Comparison of ENCODE assay signal across 38 cellular contexts in the genomic region with DNA sequence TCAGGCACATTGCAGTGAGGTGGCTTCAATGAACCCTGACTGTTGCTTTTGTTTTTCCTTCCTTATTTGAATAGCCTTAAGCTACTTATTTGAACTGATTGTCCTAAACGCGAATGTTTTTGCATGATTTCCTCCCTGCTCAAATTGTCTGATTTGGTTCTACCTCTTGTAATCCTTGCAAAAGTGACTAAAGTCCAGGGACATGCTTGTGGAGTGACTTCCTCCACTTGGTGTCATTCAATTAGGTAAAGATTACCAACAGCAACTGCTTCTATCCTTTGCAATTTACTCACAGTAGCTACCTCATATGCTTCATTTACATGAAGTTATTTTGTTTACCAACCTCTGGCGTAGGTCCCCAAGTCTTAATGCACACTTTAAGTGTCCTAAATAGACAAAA.
"Had no signal": no experiment of that assay in that cellular context is flagged by ENCODE, and none has a peak within 500 bp of the region (broad histone marks: within the 10 kb centered on the region; RNA-seq: fewer than 3 reads in every experiment).

No MANE protein-coding gene starts in this region.

- H3K4me1 Mint-ChIP-seq: activated B cell treated with CpG ODN at 0.5 μM for 24 hours; activated CD4-positive, alpha-beta T cell treated with anti-CD3 and anti-CD28 coated beads, Interleukin-2, amount 10 ng/mL, durations not matched to agents 24 days and 14 days; activated naive CD8-positive, alpha-beta T cell treated with anti-CD3 and anti-CD28 coated beads for 36 hours; activated T-helper 17 cell treated with anti-CD3 and anti-CD28 coated beads, Interleukin-2, amount 50 U/mL, for 72 hours had no signal

- H3K36me3 Mint-ChIP-seq: activated CD4-positive, alpha-beta memory T cell treated with anti-CD3 and anti-CD28 coated beads for 36 hours; activated naive CD4-positive, alpha-beta T cell treated with anti-CD3 and anti-CD28 coated beads, Interleukin-2, amount 50 U/mL, for 72 hours; activated naive CD8-positive, alpha-beta T cell treated with anti-CD3 and anti-CD28 coated beads for 36 hours had no signal

- DNase-seq: activated B cell treated with CpG ODN at 0.5 μM for 24 hours; activated CD4-positive, alpha-beta memory T cell treated with anti-CD3 and anti-CD28 coated beads for 36 hours; activated CD4-positive, alpha-beta T cell treated with anti-CD3 and anti-CD28 coated beads for 4 hours; activated CD4-positive, alpha-beta T cell treated with anti-CD3 and anti-CD28 coated beads, Interleukin-2, amount 10 ng/mL, durations not matched to agents 24 days and 14 days; activated CD4-positive, alpha-beta T cell treated with anti-CD3 and anti-CD28 coated beads, Interleukin-2, amount 50 U/mL, for 1 hour; activated CD4-positive, alpha-beta T cell treated with anti-CD3 and anti-CD28 coated beads, Interleukin-2, amount 50 U/mL, for 4 hours; activated CD4-positive, CD25-positive, alpha-beta regulatory T cell treated with anti-CD3 and anti-CD28 coated beads, Interleukin-2, amount 50 U/mL, for 72 hours; activated CD8-positive, alpha-beta memory T cell treated with anti-CD3 and anti-CD28 coated beads, Interleukin-2, amount 50 U/mL, for 4 hours; activated CD8-positive, alpha-beta T cell treated with anti-CD3 and anti-CD28 coated beads for 36 hours; activated effector memory CD4-positive, alpha-beta T cell treated with anti-CD3 and anti-CD28 coated beads, Interleukin-2, amount 50 U/mL, for 16 hours; activated gamma-delta T cell treated with Interleukin-2 at 50 U/mL for 16 hours; activated naive CD4-positive, alpha-beta T cell; activated naive CD4-positive, alpha-beta T cell treated with anti-CD3 and anti-CD28 coated beads for 36 hours; activated naive CD4-positive, alpha-beta T cell treated with anti-CD3 and anti-CD28 coated beads, Interleukin-2, amount 50 U/mL, for 16 hours; activated naive CD8-positive, alpha-beta T cell treated with anti-CD3 and anti-CD28 coated beads for 36 hours; activated T-cell treated with anti-CD3 and anti-CD28 coated beads for 4 hours; activated T-cell treated with anti-CD3 and anti-CD28 coated beads, Interleukin-2, amount 50 U/mL, for 1 hour; activated T-cell treated with anti-CD3 and anti-CD28 coated beads, Interleukin-2, amount 50 U/mL, for 4 hours; activated T-cell treated with anti-CD3 and anti-CD28 coated beads, Interleukin-2, amount 50 U/mL, for 72 hours; adrenal gland; amniotic stem cell; aorta; body of pancreas; brain microvascular endothelial cell; central memory CD4-positive, alpha-beta T cell; cerebellar nuclear complex; T-helper 1 cell; T-helper 2 cell; T-helper 9 cell had no signal

- H3K9me3 ChIP-seq: adrenal gland, body of pancreas, breast epithelium had no signal

- H3K4me3 ChIP-seq: adrenal gland, body of pancreas, breast epithelium had no signal

- H3K9me3 Mint-ChIP-seq: activated CD4-positive, alpha-beta T cell treated with anti-CD3 and anti-CD28 coated beads, Interleukin-2, amount 10 ng/mL, durations not matched to agents 24 days and 14 days; T-helper 1 cell treated with Interleukin-12 subunit alpha and Interleukin-12 subunit beta and Interleukin-4 antibody, amounts not matched to agents 30 μg/mL and 1 μg/mL, for 36 hours had no signal

- H3K4me1 ChIP-seq: adrenal gland, body of pancreas, breast epithelium had no signal

- H3K27ac ChIP-seq: adrenal gland, body of pancreas, brain microvascular endothelial cell, breast epithelium, VCaP had no signal

- ATAC-seq: activated CD8-positive, alpha-beta T cell treated with anti-CD3 and anti-CD28 coated beads for 36 hours; activated naive CD4-positive, alpha-beta T cell treated with anti-CD3 and anti-CD28 coated beads, Interleukin-2, amount 50 U/mL, for 72 hours; activated T-cell treated with anti-CD3 and anti-CD28 coated beads, Interleukin-2, amount 50 U/mL, for 4 hours; activated T-cell treated with anti-CD3 and anti-CD28 coated beads, Interleukin-2, amount 50 U/mL, for 72 hours; activated T-helper 17 cell treated with anti-CD3 and anti-CD28 coated beads, Interleukin-2, amount 50 U/mL, for 72 hours; body of pancreas had no signal

- H3K36me3 ChIP-seq: adrenal gland, brain microvascular endothelial cell, breast epithelium had no signal

- H3K4me3 Mint-ChIP-seq: activated B cell treated with CpG ODN at 0.5 μM for 24 hours; activated CD4-positive, alpha-beta memory T cell treated with anti-CD3 and anti-CD28 coated beads for 36 hours; activated CD4-positive, alpha-beta T cell treated with anti-CD3 and anti-CD28 coated beads, Interleukin-2, amount 10 ng/mL, durations not matched to agents 24 days and 14 days; activated CD8-positive, alpha-beta T cell treated with anti-CD3 and anti-CD28 coated beads for 36 hours; activated naive CD4-positive, alpha-beta T cell treated with anti-CD3 and anti-CD28 coated beads for 36 hours; activated naive CD8-positive, alpha-beta T cell treated with anti-CD3 and anti-CD28 coated beads for 36 hours; activated T-cell treated with anti-CD3 and anti-CD28 coated beads, Interleukin-2, amount 50 U/mL, for 4 hours; activated T-cell treated with anti-CD3 and anti-CD28 coated beads, Interleukin-2, amount 50 U/mL, for 72 hours; activated T-helper 1 cell treated with anti-CD3 and anti-CD28 coated beads, Interleukin-12 subunit alpha, Interleukin-12 subunit beta, Interleukin-2, Interleukin-4 antibody, amounts not matched to agents 30 ng/mL and 10 ng/mL and 1 ng/mL, durations not matched to agents 14 hours and 24 hours and 36 hours; activated T-helper 17 cell treated with anti-CD3 and anti-CD28 coated beads, Interleukin-2, amount 50 U/mL, for 72 hours; T-helper 1 cell treated with Interleukin-12 subunit alpha and Interleukin-12 subunit beta and Interleukin-4 antibody, amounts not matched to agents 30 μg/mL and 1 μg/mL, for 36 hours; T-helper 2 cell treated with Interferon-gamma antibody and Interleukin-4, amounts not matched to agents 5 μg/mL and 100 μg/mL, for 36 hours had no signal

- H3K27ac Mint-ChIP-seq: activated B cell treated with CpG ODN at 0.5 μM for 24 hours; activated CD4-positive, alpha-beta memory T cell treated with anti-CD3 and anti-CD28 coated beads for 36 hours; activated CD4-positive, alpha-beta T cell treated with anti-CD3 and anti-CD28 coated beads, Interleukin-2, amount 10 ng/mL, durations not matched to agents 24 days and 14 days; activated CD8-positive, alpha-beta T cell treated with anti-CD3 and anti-CD28 coated beads for 36 hours; activated naive CD4-positive, alpha-beta T cell treated with anti-CD3 and anti-CD28 coated beads for 36 hours; activated naive CD4-positive, alpha-beta T cell treated with anti-CD3 and anti-CD28 coated beads, Interleukin-2, amount 50 U/mL, for 72 hours; activated naive CD8-positive, alpha-beta T cell treated with anti-CD3 and anti-CD28 coated beads for 36 hours; activated T-cell treated with anti-CD3 and anti-CD28 coated beads, Interleukin-2, amount 50 U/mL, for 72 hours; activated T-helper 1 cell treated with anti-CD3 and anti-CD28 coated beads, Interleukin-12 subunit alpha, Interleukin-12 subunit beta, Interleukin-2, Interleukin-4 antibody, amounts not matched to agents 30 ng/mL and 10 ng/mL and 1 ng/mL, durations not matched to agents 14 hours and 24 hours and 36 hours; activated T-helper 17 cell treated with anti-CD3 and anti-CD28 coated beads, Interleukin-2, amount 50 U/mL, for 72 hours; T-helper 1 cell treated with Interleukin-12 subunit alpha and Interleukin-12 subunit beta and Interleukin-4 antibody, amounts not matched to agents 30 μg/mL and 1 μg/mL, for 36 hours; T-helper 2 cell treated with Interferon-gamma antibody and Interleukin-4, amounts not matched to agents 5 μg/mL and 100 μg/mL, for 36 hours had no signal

- FAIRE-seq: astrocyte, TTC549 had no signal

- H3K27me3 ChIP-seq: adrenal gland, body of pancreas, brain microvascular endothelial cell, breast epithelium had no signal

- H3K27me3 Mint-ChIP-seq: activated B cell treated with CpG ODN at 0.5 μM for 24 hours; activated CD4-positive, alpha-beta memory T cell treated with anti-CD3 and anti-CD28 coated beads for 36 hours; activated CD4-positive, alpha-beta T cell treated with anti-CD3 and anti-CD28 coated beads, Interleukin-2, amount 10 ng/mL, durations not matched to agents 24 days and 14 days; activated CD8-positive, alpha-beta T cell treated with anti-CD3 and anti-CD28 coated beads for 36 hours; activated naive CD8-positive, alpha-beta T cell treated with anti-CD3 and anti-CD28 coated beads for 36 hours; activated T-helper 17 cell treated with anti-CD3 and anti-CD28 coated beads, Interleukin-2, amount 50 U/mL, for 72 hours had no signal
